Comparison of ENCODE assay signal across 8 cellular contexts in the genomic region with DNA sequence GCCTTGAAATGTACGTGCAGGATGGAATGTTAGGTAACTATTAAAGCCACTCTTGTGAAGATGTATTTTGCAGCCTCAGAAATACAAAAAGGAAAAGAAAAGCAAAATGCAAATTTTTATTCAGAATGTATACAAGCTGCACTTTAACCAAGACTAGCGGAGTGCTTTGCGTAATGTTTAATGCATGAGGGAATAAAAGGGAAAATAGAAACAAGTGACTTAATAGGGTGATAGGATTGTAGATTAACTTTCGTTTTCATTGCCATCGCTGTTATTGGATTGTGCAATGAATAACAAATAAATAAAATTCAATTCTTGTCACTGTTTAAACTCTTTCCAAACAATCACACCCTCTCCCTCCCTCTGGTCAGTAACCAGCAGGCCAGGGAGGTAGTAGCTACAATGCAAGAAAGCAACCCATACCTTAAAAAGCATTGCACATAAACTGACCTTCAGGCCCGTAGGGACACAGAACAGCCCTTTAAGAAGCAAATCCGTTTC. TPM values are rescaled to one million over a fixed set of nuclear protein-coding genes. Genes with fewer than 3 reads are reported as not detected.
DNase-seq lines count a peak whose midpoint lies in the region; ATAC-seq and TF ChIP-seq lines count a peak whose summit lies in the region.

No MANE protein-coding gene starts in this region.

- H3K4me2 ChIP-seq in PC-9, result peak overlapping the region; percentile 94

- peak; percentile 72 for DNase-seq in NCI-H345 treated with DMSO at 0.1 percent for 48 hours (lab: John Stamatoyannopoulos, UW; ENCODE audit: unreplicated experiment)
- DNase-seq in NCI-H345 (lab: John Stamatoyannopoulos, UW), result no peak
- DNase-seq in PC-9, result peak in 1 of 2 experiments; percentile 51
- no peak for DNase-seq in esophagus squamous epithelium (lab: John Stamatoyannopoulos, UW)
- no peak for DNase-seq in progenitor cell of endocrine pancreas (ENCODE audit: low spot score, unreplicated experiment)
- no peak for DNase-seq in NCI-H82 treated with DMSO at 0.1 percent for 48 hours (lab: John Stamatoyannopoulos, UW; ENCODE audit: unreplicated experiment)
- DNase-seq in effector CD8-positive, alpha-beta T cell (lab: John Stamatoyannopoulos, UW), result no peak

- TF ChIP-seq POLR2A in esophagus squamous epithelium (IDR thresholded peaks at IDR 0.05), result no peak

- H3K79me2 ChIP-seq in PC-9 (ENCODE audit: low read depth), result peaks cover 43% of the 10 kb centered on the region

- H3K4me3 Mint-ChIP-seq in progenitor cell of endocrine pancreas (ENCODE audit: low read depth), result peak overlapping the region; percentile 90

- H3K4me3 ChIP-seq in PC-9, result peak overlapping the region; percentile 77
- H3K4me3 ChIP-seq in esophagus squamous epithelium, result peak overlapping the region; percentile 64 to 92 (median 89)

- H3F3A ChIP-seq in PC-9 (ENCODE audit: insufficient read depth, low read depth), result peaks cover 33% of the 10 kb centered on the region

- H3K9me3 ChIP-seq in PC-9 (ENCODE audit: insufficient read depth, low read depth) (no peaks in the 10 kb centered on the region), esophagus squamous epithelium (no peaks in the 10 kb centered on the region)

- H3K9me3 Mint-ChIP-seq in progenitor cell of endocrine pancreas (ENCODE audit: low read depth), result no peaks in the 10 kb centered on the region

- 43 to 45% methylated on average over 7 of the region's 7 CpGs for WGBS in esophagus squamous epithelium, 2 donors

- ATAC-seq in HG02798 (IDR thresholded peaks at IDR 0.05; ENCODE audit: poor library complexity, unreplicated experiment), result no peak

- peaks cover 6% of the 10 kb centered on the region for H3K27me3 Mint-ChIP-seq in progenitor cell of endocrine pancreas

- no peak for TF ChIP-seq CTCF in PC-9 (conservative IDR thresholded peaks at IDR 0.05)
- TF ChIP-seq CTCF in esophagus squamous epithelium (IDR thresholded peaks at IDR 0.05), result no peak
- no peak for TF ChIP-seq CTCF in progenitor cell of endocrine pancreas (IDR thresholded peaks at IDR 0.05; ENCODE audit: unreplicated experiment)

- H3K27ac ChIP-seq in PC-9 (peak overlapping the region; percentile 38), esophagus squamous epithelium (peak overlapping the region; percentile 82 to 99 (median 95))

- peaks cover 17% of the 10 kb centered on the region for H3K4me1 Mint-ChIP-seq in progenitor cell of endocrine pancreas (ENCODE audit: low read depth)

- peak overlapping the region; percentile 82 for H2AFZ ChIP-seq in PC-9

- H3K9me2 ChIP-seq in PC-9 (ENCODE audit: insufficient read depth), result no peaks in the 10 kb centered on the region

- CTCF ChIA-PET in PC-9 (lab: Charles Lee), result interaction anchor here (0.7 kb wide), 1 partner anchor 355 kb away, joined by 7 read pairs; no protein-coding TSS in a partner anchor

- no peaks in the 10 kb centered on the region for H3K27me3 ChIP-seq in PC-9 (ENCODE audit: insufficient read depth, low read depth)
- no peaks in the 10 kb centered on the region for H3K27me3 ChIP-seq in esophagus squamous epithelium

- H3K27ac Mint-ChIP-seq in progenitor cell of endocrine pancreas, result peak overlapping the region; percentile 81

- no TSS peak for BruUV-seq in PC-9 (replicated peaks; lab: Mats Ljungman, UMichigan)

- peaks cover 28% of the 10 kb centered on the region for H3K4me1 ChIP-seq in PC-9 (replicated peaks; ENCODE audit: insufficient read depth)
- H3K4me1 ChIP-seq in esophagus squamous epithelium, result peaks cover 0 to 45% (median 18%) of the 10 kb centered on the region in 3 donors

- peaks cover 38% of the 10 kb centered on the region for H4K20me1 ChIP-seq in PC-9 (ENCODE audit: insufficient read depth)

- no peaks in the 10 kb centered on the region for H3K36me3 Mint-ChIP-seq in progenitor cell of endocrine pancreas (ENCODE audit: insufficient read depth)

- H3K36me3 ChIP-seq in PC-9 (ENCODE audit: low read depth), result no peaks in the 10 kb centered on the region
- no peaks in the 10 kb centered on the region for H3K36me3 ChIP-seq in esophagus squamous epithelium

- intact Hi-C loops in PC-9 (cut with micrococcal nuclease; ENCODE audit: unreplicated experiment) (loop anchor here (1.0 kb wide), 3 partner anchors 26 to 61 kb away; no protein-coding TSS in a partner anchor), esophagus squamous epithelium (cut with DNase I) (no loop called here)

- POLR2A ChIA-PET in PC-9 (lab: Charles Lee; ENCODE audit: unreplicated experiment), result no interaction called here

RNA-seq across cellular contexts. Expression of gene TFRC, which starts 0.6 kb away (rescaled TPM):
- total RNA-seq in PC-9 (2021), result 134 and 195 TPM in 2 replicates
- 100 to 1,000 TPM in 3 of 4 donors, 10 to 100 TPM in 1; 71.0 to 202 (median 151) TPM for total RNA-seq in esophagus squamous epithelium
- total RNA-seq in progenitor cell of endocrine pancreas, result 74.0 and 82.7 TPM in 2 replicates
